ENCODE assay signal across 22 cellular contexts in the genomic region with DNA sequence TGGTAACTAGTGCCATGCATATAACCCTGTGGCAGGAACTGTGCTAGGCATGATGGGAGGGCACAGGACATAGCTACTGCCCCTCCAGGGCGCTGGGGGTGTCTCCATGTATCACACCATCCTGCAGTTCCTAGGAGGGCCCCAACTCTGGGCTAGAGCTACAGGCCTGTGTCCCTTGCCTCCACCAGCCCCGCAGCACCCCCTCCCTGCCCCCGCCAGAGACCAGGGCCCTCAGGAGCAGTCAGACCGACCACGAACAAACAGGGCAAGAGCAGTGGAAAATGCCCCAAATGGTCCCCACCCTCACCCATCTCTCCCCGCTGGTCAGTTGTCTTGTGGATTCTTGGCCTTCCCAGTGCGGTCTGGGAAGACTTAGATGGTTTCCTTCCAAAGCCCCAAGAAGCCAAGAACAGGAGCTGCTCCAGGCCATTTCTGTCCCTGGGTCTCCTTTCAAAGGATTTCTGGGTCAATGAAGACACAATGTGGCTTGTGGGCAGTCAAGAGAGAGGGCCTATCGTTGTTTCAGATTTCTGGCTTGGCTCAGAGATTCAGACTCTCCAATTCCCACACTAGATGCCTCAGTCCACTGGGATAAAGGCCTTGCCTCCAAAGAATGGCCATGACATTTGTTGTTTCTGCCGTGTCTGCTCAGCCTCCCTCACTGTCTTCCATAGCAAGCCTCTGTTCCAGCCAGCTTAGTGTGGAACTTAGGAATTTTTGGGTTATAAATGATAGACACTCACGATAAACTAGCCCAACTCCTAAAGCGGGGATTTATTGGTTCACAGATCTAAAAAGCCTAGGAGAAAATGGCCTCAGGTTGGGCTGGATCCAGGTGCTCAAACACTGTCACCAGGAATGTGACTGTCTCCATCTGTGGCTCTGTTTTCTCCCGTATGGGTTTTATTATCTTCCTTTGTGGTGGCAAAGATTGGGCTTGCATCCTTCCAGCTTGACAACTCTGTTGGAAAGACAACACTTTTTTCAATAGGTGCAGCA.
"Had no signal": no experiment of that assay in that cellular context is flagged by ENCODE, and none has a peak within 500 bp of the region (broad histone marks: within the 10 kb centered on the region; RNA-seq: fewer than 3 reads in every experiment).

No MANE protein-coding gene starts in this region.

- FAIRE-seq: astrocyte had no signal

- H3K27ac ChIP-seq: SJCRH30, VCaP had no signal

- H3K9me3 ChIP-seq: SJCRH30, SK-N-SH had no signal

- H3K4me2 ChIP-seq: SK-N-SH had no signal

- H3K9ac ChIP-seq: SK-N-SH had no signal

- H3K27me3 ChIP-seq: SJCRH30 had no signal

- H3K4me3 ChIP-seq: SJCRH30 had no signal

- DNase-seq: activated CD4-positive, alpha-beta memory T cell treated with anti-CD3 and anti-CD28 coated beads, Interleukin-2, amount 10 ng/mL, durations not matched to agents 7 days and 5 days; activated CD4-positive, alpha-beta T cell treated with anti-CD3 and anti-CD28 coated beads, Interleukin-2, amount 10 ng/mL, durations not matched to agents 7 days and 5 days; activated CD4-positive, CD25-positive, alpha-beta regulatory T cell; activated gamma-delta T cell; activated naive CD4-positive, alpha-beta T cell treated with anti-CD3 and anti-CD28 coated beads for 36 hours; activated T-cell treated with anti-CD3 and anti-CD28 coated beads for 4 hours; activated T-cell treated with anti-CD3 and anti-CD28 coated beads, Interleukin-2, amount 50 U/mL, for 48 hours; caudate nucleus; MM.1S; NCI-H1105; NCI-H1436; NCI-H1694 treated with DMSO at 0.1 percent for 48 hours; NCI-H2081; NCI-H446; NCI-H524; PC-3; SJCRH30; SK-N-SH; T-helper 1 cell had no signal

- ATAC-seq: activated T-helper 17 cell treated with anti-CD3 and anti-CD28 coated beads, Interleukin-2, amount 50 U/mL, for 72 hours; PC-3 had no signal

- H3K36me3 ChIP-seq: SJCRH30 had no signal
